In genomic region chr15:58369956-58370355, GRCh38 we compare ENCODE assay signal across 19 cellular contexts.
A peak's percentile ranks its signal among the peaks of the same experiment; 100 is the strongest.
DNase-seq lines count a peak whose midpoint lies in the region; ATAC-seq lines count a peak whose summit lies in the region.
"Had no signal": no experiment of that assay in that cellular context is flagged by ENCODE, and none has a peak within 500 bp of the region (broad histone marks: within the 10 kb centered on the region; RNA-seq: fewer than 3 reads in every experiment).

No MANE protein-coding gene starts in this region.

- H3K27ac ChIP-seq in mesenchymal stem cell (ENCODE audit: low read length, poor library complexity, severe bottlenecking) = no peak overlapping the region
- H3K27ac ChIP-seq: HL-60, SJSA1 had no signal

- no peak overlapping the region for H2AK5ac ChIP-seq in mesenchymal stem cell (ENCODE audit: low read length, severe bottlenecking)

- no peak overlapping the region for H3K4ac ChIP-seq in mesenchymal stem cell (ENCODE audit: low read depth in 1 of 2, low read length in 2 of 2)

- peaks cover 10% of the 10 kb centered on the region for H3K9me3 ChIP-seq in mesenchymal stem cell (ENCODE audit: control insufficient read depth, low read length)
- H3K9me3 ChIP-seq: SJSA1 had no signal

- H3K18ac ChIP-seq in mesenchymal stem cell (ENCODE audit: low read depth in 1 of 2, low read length in 2 of 2) = peak overlapping the region; percentile 58 to 62

- H4K8ac ChIP-seq in mesenchymal stem cell (ENCODE audit: low read length) = peak overlapping the region; percentile 35

- peak overlapping the region in 1 of 2 experiments; percentile 27 for H3K14ac ChIP-seq in mesenchymal stem cell (ENCODE audit: low read length in 2 of 2)

- peak overlapping the region in 1 of 2 experiments; percentile 55 for H2BK12ac ChIP-seq in mesenchymal stem cell (ENCODE audit: low read length in 2 of 2)

- H3K9ac ChIP-seq in mesenchymal stem cell (ENCODE audit: low read length) = no peak overlapping the region

- no peaks in the 10 kb centered on the region for H3K36me3 Mint-ChIP-seq in stimulated activated effector memory CD8-positive, alpha-beta T cell treated with anti-CD3 and anti-CD28 coated beads, Interleukin-12 subunit alpha, Interleukin-12 subunit beta, amount 100 ng/mL, for 72 hours
- H3K36me3 Mint-ChIP-seq: CD4-positive, CD25-positive, alpha-beta regulatory T cell had no signal

- H2BK15ac ChIP-seq in mesenchymal stem cell (ENCODE audit: low read depth, poor library complexity, severe bottlenecking) = no peak overlapping the region

- no peak overlapping the region for H3K4me2 ChIP-seq in mesenchymal stem cell (ENCODE audit: low read length, poor library complexity, severe bottlenecking)
- H3K4me2 ChIP-seq: GM23338 had no signal

- H3K27ac Mint-ChIP-seq in stimulated activated effector memory CD8-positive, alpha-beta T cell treated with anti-CD3 and anti-CD28 coated beads, Interleukin-12 subunit alpha, Interleukin-12 subunit beta, amount 100 ng/mL, for 72 hours = peak overlapping the region; percentile 27
- H3K27ac Mint-ChIP-seq in stimulated activated naive CD8-positive, alpha-beta T cell treated with anti-CD3 and anti-CD28 coated beads, Interleukin-15, amount 100 ng/mL, for 72 hours = no peak overlapping the region
- H3K27ac Mint-ChIP-seq: GM23338 had no signal

- H3K27me3 Mint-ChIP-seq in stimulated activated naive CD8-positive, alpha-beta T cell treated with anti-CD3 and anti-CD28 coated beads, Interleukin-15, amount 100 ng/mL, for 72 hours = no peaks in the 10 kb centered on the region

- no peak overlapping the region for H3K23ac ChIP-seq in mesenchymal stem cell (ENCODE audit: low read length in 2 of 2)

- peaks cover 3% of the 10 kb centered on the region for H3K9me3 Mint-ChIP-seq in stimulated activated effector memory CD8-positive, alpha-beta T cell treated with anti-CD3 and anti-CD28 coated beads, Interleukin-12 subunit alpha, Interleukin-12 subunit beta, amount 100 ng/mL, for 72 hours
- H3K9me3 Mint-ChIP-seq in stimulated activated naive CD8-positive, alpha-beta T cell treated with anti-CD3 and anti-CD28 coated beads, Interleukin-15, amount 100 ng/mL, for 72 hours = peaks cover 13 to 22% of the 10 kb centered on the region in 2 donors

- H2BK120ac ChIP-seq in mesenchymal stem cell (ENCODE audit: low read depth, low read length) = no peak overlapping the region

- no peak overlapping the region for H4K91ac ChIP-seq in mesenchymal stem cell (ENCODE audit: low read length)

- no peak overlapping the region for H2BK5ac ChIP-seq in mesenchymal stem cell (ENCODE audit: low read depth, low read length, poor library complexity, severe bottlenecking)

- H3K4me3 Mint-ChIP-seq in stimulated activated effector memory CD8-positive, alpha-beta T cell treated with anti-CD3 and anti-CD28 coated beads, Interleukin-12 subunit alpha, Interleukin-12 subunit beta, amount 100 ng/mL, for 72 hours = peak overlapping the region; percentile 34
- peak overlapping the region in 1 of 2 donors; percentile 86 for H3K4me3 Mint-ChIP-seq in stimulated activated naive CD8-positive, alpha-beta T cell treated with anti-CD3 and anti-CD28 coated beads, Interleukin-15, amount 100 ng/mL, for 72 hours
- H3K4me3 Mint-ChIP-seq: GM23338 had no signal

- H3K4me1 Mint-ChIP-seq in stimulated activated effector memory CD8-positive, alpha-beta T cell treated with anti-CD3 and anti-CD28 coated beads, Interleukin-12 subunit alpha, Interleukin-12 subunit beta, amount 100 ng/mL, for 72 hours = peaks cover 10% of the 10 kb centered on the region
- H3K4me1 Mint-ChIP-seq in stimulated activated naive CD8-positive, alpha-beta T cell treated with anti-CD3 and anti-CD28 coated beads, Interleukin-15, amount 100 ng/mL, for 72 hours = peaks cover 9% of the 10 kb centered on the region
- H3K4me1 Mint-ChIP-seq: GM23338 had no signal

- 90% methylated on average over 3 of the region's 3 CpGs for WGBS in mesenchymal stem cell

- H3K36me3 ChIP-seq in mesenchymal stem cell (ENCODE audit: control insufficient read depth in 1 of 2, insufficient read depth in 2 of 2, low read depth in 1 of 2, low read length in 2 of 2) = no peaks in the 10 kb centered on the region
- H3K36me3 ChIP-seq: SJSA1 had no signal

- H3K4me3 ChIP-seq in mesenchymal stem cell (ENCODE audit: insufficient read depth in 1 of 2, low read depth in 1 of 2, low read length in 2 of 2) = no peak overlapping the region
- H3K4me3 ChIP-seq: GM23338 had no signal

- H3K27me3 ChIP-seq in mesenchymal stem cell (ENCODE audit: control insufficient read depth in 1 of 2, insufficient read depth in 1 of 2, low read length in 2 of 2) = no peaks in the 10 kb centered on the region
- H3K27me3 ChIP-seq: SJSA1 had no signal

- peaks cover 6% of the 10 kb centered on the region for H3K4me1 ChIP-seq in mesenchymal stem cell (ENCODE audit: control insufficient read depth, insufficient read depth, low read depth, low read length)

- H3K79me1 ChIP-seq in mesenchymal stem cell (replicated peaks; ENCODE audit: low read length, poor library complexity, severe bottlenecking) = no peaks in the 10 kb centered on the region

- ATAC-seq in stimulated activated effector memory CD8-positive, alpha-beta T cell treated with anti-CD3 and anti-CD28 coated beads, Interleukin-12 subunit alpha, Interleukin-12 subunit beta, amount 100 ng/mL, for 72 hours = no peak
- no peak for ATAC-seq in stimulated activated naive CD8-positive, alpha-beta T cell treated with anti-CD3 and anti-CD28 coated beads, Interleukin-15, amount 100 ng/mL, for 72 hours
- ATAC-seq in GM21737 (IDR thresholded peaks at IDR 0.05; ENCODE audit: unreplicated experiment) = no peak
- ATAC-seq: GM23338, Right ventricle myocardium inferior had no signal

- H2AFZ ChIP-seq in mesenchymal stem cell (ENCODE audit: low read depth, low read length) = no peak overlapping the region
- H2AFZ ChIP-seq: GM23338 had no signal

- DNase-seq in LHCN-M2 (ENCODE audit: low read depth) (peak; percentile 21), amniotic epithelial cell (ENCODE audit: low read depth) (peak; percentile 36), mesenchymal stem cell (no peak), NOMO-1 treated with DMSO at 0.1 percent for 48 hours (lab: John Stamatoyannopoulos, UW; ENCODE audit: unreplicated experiment) (no peak)
- no peak for DNase-seq in stimulated activated effector memory CD8-positive, alpha-beta T cell treated with anti-CD3 and anti-CD28 coated beads, Interleukin-12 subunit alpha, Interleukin-12 subunit beta, amount 100 ng/mL, for 72 hours (ENCODE audit: low spot score in 2 of 2)
- no peak for DNase-seq in stimulated activated naive CD8-positive, alpha-beta T cell treated with anti-CD3 and anti-CD28 coated beads, Interleukin-15, amount 100 ng/mL, for 72 hours
- DNase-seq: GF-D8; HCEC 1CT; NCI-H1092; NCI-H1436; NCI-H510A treated with DMSO at 0.1 percent for 48 hours; NCI-H774; NK-92 treated with Interleukin-12 subunit alpha and Interleukin-12 subunit beta, amount 100 ng/mL, for 24 hours had no signal

Comparison
In these comparisons a context has a peak if more than half of its experiments do, and no peak if none do; other contexts are left out.
1. DNase-seq: peak in LHCN-M2 (single experiment) and amniotic epithelial cell (single experiment); none in mesenchymal stem cell (single experiment), stimulated activated effector memory CD8-positive, alpha-beta T cell treated with anti-CD3 and anti-CD28 coated beads, Interleukin-12 subunit alpha, Interleukin-12 subunit beta, amount 100 ng/mL, for 72 hours (0 of 2), stimulated activated naive CD8-positive, alpha-beta T cell treated with anti-CD3 and anti-CD28 coated beads, Interleukin-15, amount 100 ng/mL, for 72 hours (0 of 2) and NOMO-1 treated with DMSO at 0.1 percent for 48 hours (single experiment).